ENCODE assay signal across 8 cellular contexts in genomic region chr22:37681556-37682049, GRCh38. TPM values are rescaled to one million over a fixed set of nuclear protein-coding genes. Genes with fewer than 3 reads are reported as not detected.
DNase-seq lines count a peak whose midpoint lies in the region; ATAC-seq, FAIRE-seq and TF ChIP-seq lines count a peak whose summit lies in the region.

No MANE protein-coding gene starts in this region.

- H3K27ac Mint-ChIP-seq in astrocyte (ENCODE audit: unreplicated experiment): no peak overlapping the region
- H3K27ac Mint-ChIP-seq in immature natural killer cell: peak overlapping the region in 5 of 6 donors; percentile 33 to 82 (median 63)

- H3K4me3 ChIP-seq in GM06990 (replicated peaks; ENCODE audit: low read depth, low read length): no peak overlapping the region
- H3K4me3 ChIP-seq in astrocyte (ENCODE audit: insufficient read depth, low read depth, low read length): no peak overlapping the region

- H3K4me1 ChIP-seq in astrocyte (ENCODE audit: insufficient read depth, low read length): peaks cover 20% of the 10 kb centered on the region

- TF ChIP-seq CTCF in GM06990 (IDR thresholded peaks at IDR 0.05; ENCODE audit: insufficient read depth, low read length, poor library complexity, severe bottlenecking) (peak; percentile 93), astrocyte (IDR thresholded peaks at IDR 0.05; ENCODE audit: insufficient read depth, low read depth, low read length) (peak; percentile 88)

- H3K79me2 ChIP-seq in astrocyte (ENCODE audit: insufficient read depth, low read length): peaks cover 20% of the 10 kb centered on the region

- H3K4me1 Mint-ChIP-seq in astrocyte (ENCODE audit: low read depth, unreplicated experiment) (peaks cover 12% of the 10 kb centered on the region), immature natural killer cell (peaks cover 38 to 41% of the 10 kb centered on the region in 2 donors)

- H3K36me3 ChIP-seq in GM06990 (ENCODE audit: control insufficient read depth, insufficient read depth, low read length) (peaks cover 10% of the 10 kb centered on the region), astrocyte (ENCODE audit: insufficient read depth, low read length) (peaks cover 17% of the 10 kb centered on the region)

- H3K9ac ChIP-seq in astrocyte (ENCODE audit: low read length): no peak overlapping the region

- H3K9me3 Mint-ChIP-seq in astrocyte (ENCODE audit: unreplicated experiment): no peaks in the 10 kb centered on the region
- no peaks in the 10 kb centered on the region for H3K9me3 Mint-ChIP-seq in immature natural killer cell

- H3K4me3 Mint-ChIP-seq in astrocyte (ENCODE audit: unreplicated experiment) (no peak overlapping the region), immature natural killer cell (no peak overlapping the region)

- peak; percentile 23 for FAIRE-seq in astrocyte (lab: Jason Lieb, UNC)

- H3K27me3 Mint-ChIP-seq in astrocyte (ENCODE audit: low read depth, unreplicated experiment) (no peaks in the 10 kb centered on the region), immature natural killer cell (ENCODE audit: low read depth in 3 of 3) (peaks cover 3 to 9% (median 5%) of the 10 kb centered on the region in 3 donors)

- H3K9me3 ChIP-seq in astrocyte (ENCODE audit: insufficient read depth, low read depth, low read length): no peaks in the 10 kb centered on the region

- peaks cover 45% of the 10 kb centered on the region for H4K20me1 ChIP-seq in astrocyte (ENCODE audit: insufficient read depth, low read length)

- H3K36me3 Mint-ChIP-seq in astrocyte (ENCODE audit: low read depth, unreplicated experiment): peaks cover 2% of the 10 kb centered on the region
- no peaks in the 10 kb centered on the region for H3K36me3 Mint-ChIP-seq in immature natural killer cell

- DNase-seq in GM06990 (ENCODE audit: extremely low read depth, insufficient read length) (peak; percentile 43), NCI-H1048 (lab: John Stamatoyannopoulos, UW) (peak; percentile 30), T-helper 22 cell (ENCODE audit: low read depth) (peak; percentile 43), astrocyte (ENCODE audit: low read depth) (peak; percentile 49), immature natural killer cell (peak; percentile 66 to 75 (median 71))
- DNase-seq in stimulated activated CD4-positive, alpha-beta T cell treated with anti-CD3 and anti-CD28 coated beads, Interleukin-1b, Interleukin-23, amount 100 ng/mL, for 1 hour (ENCODE audit: low read depth in 2 of 2): peak; percentile 42 to 49

- H3K27me3 ChIP-seq in GM06990 (replicated peaks; ENCODE audit: control insufficient read depth, insufficient read depth, low read length): no peaks in the 10 kb centered on the region
- no peaks in the 10 kb centered on the region for H3K27me3 ChIP-seq in astrocyte (ENCODE audit: insufficient read depth, low read length)

- ATAC-seq in GM21390 (IDR thresholded peaks at IDR 0.05; ENCODE audit: unreplicated experiment): no peak
- ATAC-seq in GM19397 (IDR thresholded peaks at IDR 0.05; ENCODE audit: unreplicated experiment): no peak

- peak overlapping the region; percentile 3 for H3K4me2 ChIP-seq in astrocyte (ENCODE audit: low read length)

- no peak overlapping the region for H2AFZ ChIP-seq in astrocyte (ENCODE audit: low read depth, low read length)

- no peak overlapping the region for H3K27ac ChIP-seq in astrocyte (ENCODE audit: low read depth, low read length)

RNA-seq across cellular contexts. Expression of gene NOL12, which starts 4.5 kb away (rescaled TPM):
- total RNA-seq in astrocyte: 17.9 and 18.1 TPM in 2 replicates
- 10 to 100 TPM; 34.6 to 59.3 (median 42.3) TPM for polyA plus RNA-seq in immature natural killer cell

RNA-seq across cellular contexts. Expression of gene LGALS1, which starts 6.2 kb away (rescaled TPM):
- 240 and 260 TPM in 2 replicates for total RNA-seq in astrocyte
- polyA plus RNA-seq in immature natural killer cell: 100 to 1,000 TPM; 416 to 572 (median 473) TPM

RNA-seq across cellular contexts. Expression of gene TRIOBP, which starts 15.2 kb away (rescaled TPM):
- 40.6 and 41.5 TPM in 2 replicates for total RNA-seq in astrocyte
- polyA plus RNA-seq in immature natural killer cell: 10 to 100 TPM; 15.0 to 22.4 (median 20.8) TPM

RNA-seq across cellular contexts. Expression of gene PDXP, which starts 23.1 kb away (rescaled TPM):
- total RNA-seq in astrocyte: 18.9 and 22.4 TPM in 2 replicates
- 10 to 100 TPM in 1 of 3 donors, 1 to 10 TPM in 2; 2.2 to 13.2 (median 7.7) TPM for polyA plus RNA-seq in immature natural killer cell

RNA-seq across cellular contexts. Expression of gene SH3BP1, which starts 42.1 kb away (rescaled TPM):
- total RNA-seq in astrocyte: 26.5 and 31.6 TPM in 2 replicates
- 10 to 100 TPM; 12.6 to 41.2 (median 21.2) TPM for polyA plus RNA-seq in immature natural killer cell
